13 cellular contexts compared by ENCODE assay signal in genomic region chr3:176953106-176954080, GRCh38.
DNase-seq lines count a peak whose midpoint lies in the region; ATAC-seq and TF ChIP-seq lines count a peak whose summit lies in the region.
"Had no signal": no experiment of that assay in that cellular context is flagged by ENCODE, and none has a peak within 500 bp of the region (broad histone marks: within the 10 kb centered on the region; RNA-seq: fewer than 3 reads in every experiment).

No MANE protein-coding gene starts in this region.

- no peak overlapping the region for H4K5ac ChIP-seq in H9 (ENCODE audit: insufficient read length, low read depth, low read length)

- H3K9ac ChIP-seq in H9 (ENCODE audit: extremely low read depth, insufficient read length, low read length): no peak overlapping the region

- no peaks in the 10 kb centered on the region for H3K79me2 ChIP-seq in H9 (ENCODE audit: insufficient read depth, low read length)

- H3K14ac ChIP-seq in H9 (ENCODE audit: insufficient read depth, low read length): no peak overlapping the region

- H3K27me3 ChIP-seq in SJCRH30 (no peaks in the 10 kb centered on the region), H9 (ENCODE audit: insufficient read depth, low read length) (no peaks in the 10 kb centered on the region), ascending aorta (no peaks in the 10 kb centered on the region)
- H3K27me3 ChIP-seq: cardiac muscle cell had no signal

- no peaks in the 10 kb centered on the region for H4K20me1 ChIP-seq in H9 (ENCODE audit: control insufficient read depth, insufficient read depth, insufficient read length)

- no peak overlapping the region for H3K18ac ChIP-seq in H9 (ENCODE audit: insufficient read length, low read depth, low read length)

- no peak overlapping the region for H3K27ac Mint-ChIP-seq in H9
- H3K27ac Mint-ChIP-seq in natural killer cell: no peak overlapping the region
- H3K27ac Mint-ChIP-seq: activated CD8-positive, alpha-beta memory T cell treated with anti-CD3 and anti-CD28 coated beads, Interleukin-2, amount 10 ng/mL, durations not matched to agents 7 days and 5 days; T-cell had no signal

- TF ChIP-seq CTCF in H9 (conservative IDR thresholded peaks at IDR 0.05) (no peak), natural killer cell (IDR thresholded peaks at IDR 0.05) (no peak), ascending aorta (IDR thresholded peaks at IDR 0.05) (no peak)

- no peak overlapping the region for H2BK20ac ChIP-seq in H9 (ENCODE audit: low read depth, low read length, poor library complexity, severe bottlenecking)

- intact Hi-C loops in Right ventricle myocardium inferior (cut with DNase I): loop anchor here (10.0 kb wide), 1 partner anchor 241 kb away; the partner anchor contains the start of gene TBL1XR1
- intact Hi-C loops in sciatic nerve (cut with DNase I): no loop called here
- intact Hi-C loops in natural killer cell (cut with micrococcal nuclease): no loop called here
- intact Hi-C loops in ascending aorta (cut with DNase I): loop anchor here (10.0 kb wide), 1 partner anchor 1431 kb away; no protein-coding TSS in a partner anchor

- no peak overlapping the region for H2BK120ac ChIP-seq in H9 (ENCODE audit: low read depth, low read length, poor library complexity, severe bottlenecking)

- 0 out of 2 replicates have a peak, but pooled peaks cover 6% of the 10 kb centered on the region for H3K4me1 ChIP-seq in SJCRH30
- no peaks in the 10 kb centered on the region for H3K4me1 ChIP-seq in H9 (ENCODE audit: insufficient read depth, low read length)
- peaks cover 0 to 25% of the 10 kb centered on the region in 2 donors for H3K4me1 ChIP-seq in ascending aorta

- H3K4me1 Mint-ChIP-seq in H9: peaks cover 3 to 4% of the 10 kb centered on the region in 2 experiments; a peak in 1 of 4 replicates
- no peaks in the 10 kb centered on the region for H3K4me1 Mint-ChIP-seq in natural killer cell
- H3K4me1 Mint-ChIP-seq: activated CD8-positive, alpha-beta memory T cell treated with anti-CD3 and anti-CD28 coated beads, Interleukin-2, amount 10 ng/mL, durations not matched to agents 7 days and 5 days; T-cell had no signal

- H2AFZ ChIP-seq in H9 (ENCODE audit: low read length): no peak overlapping the region

- H3K27me3 Mint-ChIP-seq in H9 (ENCODE audit: low read depth) (no peaks in the 10 kb centered on the region), natural killer cell (ENCODE audit: low read depth in 2 of 2) (peaks cover 2 to 8% of the 10 kb centered on the region in 2 donors)

- H3K9me3 Mint-ChIP-seq in H9: no peaks in the 10 kb centered on the region
- H3K9me3 Mint-ChIP-seq in natural killer cell: no peaks in the 10 kb centered on the region
- H3K9me3 Mint-ChIP-seq: T-cell had no signal

- no peak overlapping the region for H4K91ac ChIP-seq in H9 (ENCODE audit: insufficient read length, low read depth, low read length)

- H2AK5ac ChIP-seq in H9 (ENCODE audit: insufficient read length, low read length): no peak overlapping the region

- H3K36me3 Mint-ChIP-seq in H9 (ENCODE audit: insufficient read depth in 1 of 3, low read depth in 3 of 3): no peaks in the 10 kb centered on the region
- H3K36me3 Mint-ChIP-seq in natural killer cell: no peaks in the 10 kb centered on the region
- H3K36me3 Mint-ChIP-seq: activated CD8-positive, alpha-beta memory T cell treated with anti-CD3 and anti-CD28 coated beads, Interleukin-2, amount 10 ng/mL, durations not matched to agents 7 days and 5 days; T-cell had no signal

- H3K4me2 ChIP-seq in H9 (ENCODE audit: insufficient read depth, insufficient read length, low read length): no peak overlapping the region

- no peaks in the 10 kb centered on the region for H3K23me2 ChIP-seq in H9 (ENCODE audit: insufficient read length, low read depth, low read length, poor library complexity, severe bottlenecking)

- DNase-seq in EL (peak; percentile 20), SJCRH30 (peak; percentile 10 to 15), Right ventricle myocardium inferior (ENCODE audit: missing footprints) (peak; percentile 78), sciatic nerve (ENCODE audit: low spot score) (peak; percentile 69), anterior cingulate cortex (lab: John Stamatoyannopoulos, UW) (no peak), H9 (no peak), natural killer cell (no peak), ascending aorta (ENCODE audit: low spot score in 2 of 2) (no peak)
- DNase-seq: activated CD8-positive, alpha-beta memory T cell treated with anti-CD3 and anti-CD28 coated beads, Interleukin-2, amount 10 ng/mL, durations not matched to agents 7 days and 5 days; DMS 273 treated with DMSO at 0.1 percent for 48 hours; NCI-H2081; T-cell had no signal

- no peak overlapping the region for H3T11ph ChIP-seq in H9 (ENCODE audit: low read length)

- no peak overlapping the region for H3K23ac ChIP-seq in H9 (ENCODE audit: insufficient read length, low read depth, low read length)

- H3K36me3 ChIP-seq in SJCRH30 (no peaks in the 10 kb centered on the region), ascending aorta (no peaks in the 10 kb centered on the region)
- H3K36me3 ChIP-seq: cardiac muscle cell had no signal

- H3K9me3 ChIP-seq in SJCRH30 (replicated peaks) (no peaks in the 10 kb centered on the region), H9 (ENCODE audit: control insufficient read depth, low read depth, low read length) (no peaks in the 10 kb centered on the region), ascending aorta (no peaks in the 10 kb centered on the region)

- H2BK5ac ChIP-seq in H9 (ENCODE audit: insufficient read length, low read length): no peak overlapping the region

- H3K4ac ChIP-seq in H9 (ENCODE audit: low read depth, low read length): no peak overlapping the region

- no peak overlapping the region for H4K8ac ChIP-seq in H9 (replicated peaks; ENCODE audit: insufficient read length, low read depth, low read length)

- H3K4me3 Mint-ChIP-seq in H9: no peak overlapping the region
- no peak overlapping the region for H3K4me3 Mint-ChIP-seq in natural killer cell
- H3K4me3 Mint-ChIP-seq: activated CD8-positive, alpha-beta memory T cell treated with anti-CD3 and anti-CD28 coated beads, Interleukin-2, amount 10 ng/mL, durations not matched to agents 7 days and 5 days; T-cell had no signal

- WGBS in H9 (ENCODE audit: extremely low coverage, insufficient read length, low lambda C conversion rate): no CpG with 5 or more reads among the region's 7 CpGs

- H3K79me1 ChIP-seq in H9 (ENCODE audit: insufficient read depth, low read depth, low read length, poor library complexity, severe bottlenecking): no peaks in the 10 kb centered on the region

- ATAC-seq in Right ventricle myocardium inferior: peak; percentile 95
- ATAC-seq in sciatic nerve: peak; percentile 85
- no peak for ATAC-seq in natural killer cell
- ATAC-seq: activated CD8-positive, alpha-beta memory T cell treated with anti-CD3 and anti-CD28 coated beads, Interleukin-2, amount 10 ng/mL, durations not matched to agents 7 days and 5 days; T-cell had no signal

- H3K56ac ChIP-seq in H9 (ENCODE audit: insufficient read length, low read depth, low read length): no peak overlapping the region

- H3K4me3 ChIP-seq in SJCRH30 (no peak overlapping the region), ascending aorta (no peak overlapping the region)
- H3K4me3 ChIP-seq: cardiac muscle cell had no signal

- H2BK12ac ChIP-seq in H9 (ENCODE audit: insufficient read length, low read depth, low read length): no peak overlapping the region

- no peak overlapping the region for H2BK15ac ChIP-seq in H9 (ENCODE audit: low read depth, low read length)

- no peak overlapping the region for H3K27ac ChIP-seq in SJCRH30
- no peak overlapping the region for H3K27ac ChIP-seq in H9 (ENCODE audit: insufficient read length, low read depth, low read length)
- H3K27ac ChIP-seq in ascending aorta: no peak overlapping the region
- H3K27ac ChIP-seq: cardiac muscle cell had no signal

Comparison
In these comparisons a context has a peak if more than half of its experiments do, and no peak if none do; other contexts are left out.
1. DNase-seq: peak in EL (single experiment), SJCRH30 (2 of 2), Right ventricle myocardium inferior (single experiment) and sciatic nerve (single experiment); none in anterior cingulate cortex (0 of 58), H9 (single experiment), natural killer cell (single experiment) and ascending aorta (0 of 2).
2. ATAC-seq: peak in Right ventricle myocardium inferior (single experiment) and sciatic nerve (single experiment); none in natural killer cell (0 of 3).
3. intact Hi-C loops: an anchor here in Right ventricle myocardium inferior (10.0 kb wide) and ascending aorta (10.0 kb wide); none called in sciatic nerve and natural killer cell.